Comparison of ENCODE assay signal across 1 cellular context in the genomic region with DNA sequence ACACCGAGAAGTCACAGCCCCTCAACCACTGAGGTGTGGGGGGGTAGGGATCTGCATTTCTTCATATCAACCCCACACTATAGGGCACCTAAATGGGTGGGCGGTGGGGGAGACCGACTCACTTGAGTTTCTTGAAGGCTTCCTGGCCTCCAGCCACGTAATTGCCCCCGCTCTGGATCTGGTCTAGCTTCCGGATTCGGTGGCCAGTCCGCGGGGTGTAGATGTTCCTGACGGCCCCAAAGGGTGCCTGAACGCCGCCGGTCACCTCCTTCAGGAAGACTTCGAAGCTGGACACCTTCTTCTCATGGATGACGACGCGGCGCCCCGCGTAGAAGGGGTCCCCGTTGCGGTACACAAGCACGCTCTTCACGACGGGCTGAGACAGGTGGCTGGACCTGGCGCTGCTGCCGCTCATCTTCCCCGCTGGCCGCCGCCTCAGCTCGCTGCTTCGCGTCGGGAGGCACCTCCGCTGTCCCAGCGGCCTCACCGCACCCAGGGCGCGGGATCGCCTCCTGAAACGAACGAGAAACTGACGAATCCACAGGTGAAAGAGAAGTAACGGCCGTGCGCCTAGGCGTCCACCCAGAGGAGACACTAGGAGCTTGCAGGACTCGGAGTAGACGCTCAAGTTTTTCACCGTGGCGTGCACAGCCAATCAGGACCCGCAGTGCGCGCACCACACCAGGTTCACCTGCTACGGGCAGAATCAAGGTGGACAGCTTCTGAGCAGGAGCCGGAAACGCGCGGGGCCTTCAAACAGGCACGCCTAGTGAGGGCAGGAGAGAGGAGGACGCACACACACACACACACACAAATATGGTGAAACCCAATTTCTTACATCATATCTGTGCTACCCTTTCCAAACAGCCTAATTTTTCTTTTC.
A peak's percentile ranks its signal among the peaks of the same experiment; 100 is the strongest.
TF ChIP-seq lines count a peak whose summit lies in the region.

A gene (minus strand): TSS at position 724 of the 883 bp plus-strand sequence. CDS start 309 bp downstream, at position 415.

TF ChIP-seq in HEK293, 187 proteins besides CTCF, POLR2A, EP300 and RAD21 (continued from another document and continues in another):
- TF ChIP-seq, protein P1, sequence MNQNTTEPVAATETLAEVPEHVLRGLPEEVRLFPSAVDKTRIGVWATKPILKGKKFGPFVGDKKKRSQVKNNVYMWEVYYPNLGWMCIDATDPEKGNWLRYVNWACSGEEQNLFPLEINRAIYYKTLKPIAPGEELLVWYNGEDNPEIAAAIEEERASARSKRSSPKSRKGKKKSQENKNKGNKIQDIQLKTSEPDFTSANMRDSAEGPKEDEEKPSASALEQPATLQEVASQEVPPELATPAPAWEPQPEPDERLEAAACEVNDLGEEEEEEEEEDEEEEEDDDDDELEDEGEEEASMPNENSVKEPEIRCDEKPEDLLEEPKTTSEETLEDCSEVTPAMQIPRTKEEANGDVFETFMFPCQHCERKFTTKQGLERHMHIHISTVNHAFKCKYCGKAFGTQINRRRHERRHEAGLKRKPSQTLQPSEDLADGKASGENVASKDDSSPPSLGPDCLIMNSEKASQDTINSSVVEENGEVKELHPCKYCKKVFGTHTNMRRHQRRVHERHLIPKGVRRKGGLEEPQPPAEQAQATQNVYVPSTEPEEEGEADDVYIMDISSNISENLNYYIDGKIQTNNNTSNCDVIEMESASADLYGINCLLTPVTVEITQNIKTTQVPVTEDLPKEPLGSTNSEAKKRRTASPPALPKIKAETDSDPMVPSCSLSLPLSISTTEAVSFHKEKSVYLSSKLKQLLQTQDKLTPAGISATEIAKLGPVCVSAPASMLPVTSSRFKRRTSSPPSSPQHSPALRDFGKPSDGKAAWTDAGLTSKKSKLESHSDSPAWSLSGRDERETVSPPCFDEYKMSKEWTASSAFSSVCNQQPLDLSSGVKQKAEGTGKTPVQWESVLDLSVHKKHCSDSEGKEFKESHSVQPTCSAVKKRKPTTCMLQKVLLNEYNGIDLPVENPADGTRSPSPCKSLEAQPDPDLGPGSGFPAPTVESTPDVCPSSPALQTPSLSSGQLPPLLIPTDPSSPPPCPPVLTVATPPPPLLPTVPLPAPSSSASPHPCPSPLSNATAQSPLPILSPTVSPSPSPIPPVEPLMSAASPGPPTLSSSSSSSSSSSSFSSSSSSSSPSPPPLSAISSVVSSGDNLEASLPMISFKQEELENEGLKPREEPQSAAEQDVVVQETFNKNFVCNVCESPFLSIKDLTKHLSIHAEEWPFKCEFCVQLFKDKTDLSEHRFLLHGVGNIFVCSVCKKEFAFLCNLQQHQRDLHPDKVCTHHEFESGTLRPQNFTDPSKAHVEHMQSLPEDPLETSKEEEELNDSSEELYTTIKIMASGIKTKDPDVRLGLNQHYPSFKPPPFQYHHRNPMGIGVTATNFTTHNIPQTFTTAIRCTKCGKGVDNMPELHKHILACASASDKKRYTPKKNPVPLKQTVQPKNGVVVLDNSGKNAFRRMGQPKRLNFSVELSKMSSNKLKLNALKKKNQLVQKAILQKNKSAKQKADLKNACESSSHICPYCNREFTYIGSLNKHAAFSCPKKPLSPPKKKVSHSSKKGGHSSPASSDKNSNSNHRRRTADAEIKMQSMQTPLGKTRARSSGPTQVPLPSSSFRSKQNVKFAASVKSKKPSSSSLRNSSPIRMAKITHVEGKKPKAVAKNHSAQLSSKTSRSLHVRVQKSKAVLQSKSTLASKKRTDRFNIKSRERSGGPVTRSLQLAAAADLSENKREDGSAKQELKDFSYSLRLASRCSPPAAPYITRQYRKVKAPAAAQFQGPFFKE (tag by site-specific recombination; IDR thresholded peaks at IDR 0.05; ENCODE audit: borderline replicate concordance), result no peak
- TF ChIP-seq ZEB2 (tag by site-specific recombination; IDR thresholded peaks at IDR 0.05), result peak; percentile 80
- TF ChIP-seq HOXD13 (CRISPR knock-in tag; IDR thresholded peaks at IDR 0.05; ENCODE audit: borderline replicate concordance), result peak; percentile 64; the same call in 1 of the 2 replicates
- no peak for TF ChIP-seq ZNF404 (tag by site-specific recombination; IDR thresholded peaks at IDR 0.05)
- TF ChIP-seq, protein P2, sequence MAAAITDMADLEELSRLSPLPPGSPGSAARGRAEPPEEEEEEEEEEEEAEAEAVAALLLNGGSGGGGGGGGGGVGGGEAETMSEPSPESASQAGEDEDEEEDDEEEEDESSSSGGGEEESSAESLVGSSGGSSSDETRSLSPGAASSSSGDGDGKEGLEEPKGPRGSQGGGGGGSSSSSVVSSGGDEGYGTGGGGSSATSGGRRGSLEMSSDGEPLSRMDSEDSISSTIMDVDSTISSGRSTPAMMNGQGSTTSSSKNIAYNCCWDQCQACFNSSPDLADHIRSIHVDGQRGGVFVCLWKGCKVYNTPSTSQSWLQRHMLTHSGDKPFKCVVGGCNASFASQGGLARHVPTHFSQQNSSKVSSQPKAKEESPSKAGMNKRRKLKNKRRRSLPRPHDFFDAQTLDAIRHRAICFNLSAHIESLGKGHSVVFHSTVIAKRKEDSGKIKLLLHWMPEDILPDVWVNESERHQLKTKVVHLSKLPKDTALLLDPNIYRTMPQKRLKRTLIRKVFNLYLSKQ (tag by site-specific recombination; IDR thresholded peaks at IDR 0.05; ENCODE audit: borderline replicate concordance), result no peak
- TF ChIP-seq GLIS1 (tag by site-specific recombination; IDR thresholded peaks at IDR 0.05), result no peak
- TF ChIP-seq BCL11B (tag by site-specific recombination; IDR thresholded peaks at IDR 0.05; ENCODE audit: low read depth), result peak; percentile 39
- TF ChIP-seq ZNF623 (tag by site-specific recombination; IDR thresholded peaks at IDR 0.05), result no peak; the same call in 1 of the 2 replicates
- TF ChIP-seq, protein P3, sequence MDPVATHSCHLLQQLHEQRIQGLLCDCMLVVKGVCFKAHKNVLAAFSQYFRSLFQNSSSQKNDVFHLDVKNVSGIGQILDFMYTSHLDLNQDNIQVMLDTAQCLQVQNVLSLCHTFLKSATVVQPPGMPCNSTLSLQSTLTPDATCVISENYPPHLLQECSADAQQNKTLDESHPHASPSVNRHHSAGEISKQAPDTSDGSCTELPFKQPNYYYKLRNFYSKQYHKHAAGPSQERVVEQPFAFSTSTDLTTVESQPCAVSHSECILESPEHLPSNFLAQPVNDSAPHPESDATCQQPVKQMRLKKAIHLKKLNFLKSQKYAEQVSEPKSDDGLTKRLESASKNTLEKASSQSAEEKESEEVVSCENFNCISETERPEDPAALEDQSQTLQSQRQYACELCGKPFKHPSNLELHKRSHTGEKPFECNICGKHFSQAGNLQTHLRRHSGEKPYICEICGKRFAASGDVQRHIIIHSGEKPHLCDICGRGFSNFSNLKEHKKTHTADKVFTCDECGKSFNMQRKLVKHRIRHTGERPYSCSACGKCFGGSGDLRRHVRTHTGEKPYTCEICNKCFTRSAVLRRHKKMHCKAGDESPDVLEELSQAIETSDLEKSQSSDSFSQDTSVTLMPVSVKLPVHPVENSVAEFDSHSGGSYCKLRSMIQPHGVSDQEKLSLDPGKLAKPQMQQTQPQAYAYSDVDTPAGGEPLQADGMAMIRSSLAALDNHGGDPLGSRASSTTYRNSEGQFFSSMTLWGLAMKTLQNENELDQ (tag by site-specific recombination; IDR thresholded peaks at IDR 0.05; ENCODE audit: low read depth), result no peak
- TF ChIP-seq ZNF791 (tag by site-specific recombination; IDR thresholded peaks at IDR 0.05), result no peak
- peak; percentile 97 for TF ChIP-seq ZNF10 (tag by site-specific recombination; IDR thresholded peaks at IDR 0.05)
- TF ChIP-seq, protein P4, sequence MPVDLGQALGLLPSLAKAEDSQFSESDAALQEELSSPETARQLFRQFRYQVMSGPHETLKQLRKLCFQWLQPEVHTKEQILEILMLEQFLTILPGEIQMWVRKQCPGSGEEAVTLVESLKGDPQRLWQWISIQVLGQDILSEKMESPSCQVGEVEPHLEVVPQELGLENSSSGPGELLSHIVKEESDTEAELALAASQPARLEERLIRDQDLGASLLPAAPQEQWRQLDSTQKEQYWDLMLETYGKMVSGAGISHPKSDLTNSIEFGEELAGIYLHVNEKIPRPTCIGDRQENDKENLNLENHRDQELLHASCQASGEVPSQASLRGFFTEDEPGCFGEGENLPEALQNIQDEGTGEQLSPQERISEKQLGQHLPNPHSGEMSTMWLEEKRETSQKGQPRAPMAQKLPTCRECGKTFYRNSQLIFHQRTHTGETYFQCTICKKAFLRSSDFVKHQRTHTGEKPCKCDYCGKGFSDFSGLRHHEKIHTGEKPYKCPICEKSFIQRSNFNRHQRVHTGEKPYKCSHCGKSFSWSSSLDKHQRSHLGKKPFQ (tag by site-specific recombination; IDR thresholded peaks at IDR 0.05), result no peak
- TF ChIP-seq ZNF510 (tag by site-specific recombination; IDR thresholded peaks at IDR 0.05; ENCODE audit: insufficient replicate concordance), result no peak
- no peak for TF ChIP-seq ZNF391 (tag by site-specific recombination; IDR thresholded peaks at IDR 0.05; ENCODE audit: borderline replicate concordance, low read depth)
- TF ChIP-seq ZNF571 (tag by site-specific recombination; IDR thresholded peaks at IDR 0.05), result no peak
- no peak for TF ChIP-seq ZNF223 (tag by site-specific recombination; IDR thresholded peaks at IDR 0.05)
- TF ChIP-seq, protein P5, sequence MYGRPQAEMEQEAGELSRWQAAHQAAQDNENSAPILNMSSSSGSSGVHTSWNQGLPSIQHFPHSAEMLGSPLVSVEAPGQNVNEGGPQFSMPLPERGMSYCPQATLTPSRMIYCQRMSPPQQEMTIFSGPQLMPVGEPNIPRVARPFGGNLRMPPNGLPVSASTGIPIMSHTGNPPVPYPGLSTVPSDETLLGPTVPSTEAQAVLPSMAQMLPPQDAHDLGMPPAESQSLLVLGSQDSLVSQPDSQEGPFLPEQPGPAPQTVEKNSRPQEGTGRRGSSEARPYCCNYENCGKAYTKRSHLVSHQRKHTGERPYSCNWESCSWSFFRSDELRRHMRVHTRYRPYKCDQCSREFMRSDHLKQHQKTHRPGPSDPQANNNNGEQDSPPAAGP (tag by site-specific recombination; IDR thresholded peaks at IDR 0.05), result peak; percentile 36; the same call in 1 of the 2 replicates
- no peak for TF ChIP-seq GFI1B (tag by site-specific recombination; IDR thresholded peaks at IDR 0.05)
- TF ChIP-seq, protein P6, sequence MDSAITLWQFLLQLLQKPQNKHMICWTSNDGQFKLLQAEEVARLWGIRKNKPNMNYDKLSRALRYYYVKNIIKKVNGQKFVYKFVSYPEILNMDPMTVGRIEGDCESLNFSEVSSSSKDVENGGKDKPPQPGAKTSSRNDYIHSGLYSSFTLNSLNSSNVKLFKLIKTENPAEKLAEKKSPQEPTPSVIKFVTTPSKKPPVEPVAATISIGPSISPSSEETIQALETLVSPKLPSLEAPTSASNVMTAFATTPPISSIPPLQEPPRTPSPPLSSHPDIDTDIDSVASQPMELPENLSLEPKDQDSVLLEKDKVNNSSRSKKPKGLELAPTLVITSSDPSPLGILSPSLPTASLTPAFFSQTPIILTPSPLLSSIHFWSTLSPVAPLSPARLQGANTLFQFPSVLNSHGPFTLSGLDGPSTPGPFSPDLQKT (IDR thresholded peaks at IDR 0.05; ENCODE audit: borderline replicate concordance, low read depth, low read length), result no peak
- TF ChIP-seq ZNF292 (tag by site-specific recombination; IDR thresholded peaks at IDR 0.05; ENCODE audit: borderline replicate concordance, low read depth), result no peak
- no peak for TF ChIP-seq ZNF560 (tag by site-specific recombination; IDR thresholded peaks at IDR 0.05; ENCODE audit: borderline replicate concordance)
- TF ChIP-seq MZF1 (tag by site-specific recombination; IDR thresholded peaks at IDR 0.05; ENCODE audit: borderline replicate concordance), result no peak; the same call in 1 of the 2 replicates
- TF ChIP-seq HOXA7 (CRISPR knock-in tag; IDR thresholded peaks at IDR 0.05; ENCODE audit: borderline replicate concordance), result no peak
- TF ChIP-seq ZNF266 (tag by site-specific recombination; IDR thresholded peaks at IDR 0.05; ENCODE audit: low read depth), result no peak
- no peak for TF ChIP-seq ZNF837 (tag by site-specific recombination; IDR thresholded peaks at IDR 0.05)
- TF ChIP-seq ZNF211 (tag by site-specific recombination; IDR thresholded peaks at IDR 0.05; ENCODE audit: low read depth), result no peak
- TF ChIP-seq ZNF777 (tag by site-specific recombination; IDR thresholded peaks at IDR 0.05; ENCODE audit: borderline replicate concordance), result no peak; the same call in none of the 2 replicates
- no peak; the same call in 1 of the 2 replicates for TF ChIP-seq TRIM28 (IDR thresholded peaks at IDR 0.05; ENCODE audit: borderline replicate concordance, low read length)
- no peak for TF ChIP-seq HOXC10 (CRISPR knock-in tag; IDR thresholded peaks at IDR 0.05)
- peak; percentile 74 for TF ChIP-seq ZBTB17 (tag by site-specific recombination; IDR thresholded peaks at IDR 0.05)
- TF ChIP-seq RBAK (tag by site-specific recombination; IDR thresholded peaks at IDR 0.05), result no peak
- no peak for TF ChIP-seq ZNF670 (tag by site-specific recombination; IDR thresholded peaks at IDR 0.05; ENCODE audit: low read depth)
- no peak for TF ChIP-seq ZNF624 (tag by site-specific recombination; IDR thresholded peaks at IDR 0.05)
- TF ChIP-seq, protein P7, sequence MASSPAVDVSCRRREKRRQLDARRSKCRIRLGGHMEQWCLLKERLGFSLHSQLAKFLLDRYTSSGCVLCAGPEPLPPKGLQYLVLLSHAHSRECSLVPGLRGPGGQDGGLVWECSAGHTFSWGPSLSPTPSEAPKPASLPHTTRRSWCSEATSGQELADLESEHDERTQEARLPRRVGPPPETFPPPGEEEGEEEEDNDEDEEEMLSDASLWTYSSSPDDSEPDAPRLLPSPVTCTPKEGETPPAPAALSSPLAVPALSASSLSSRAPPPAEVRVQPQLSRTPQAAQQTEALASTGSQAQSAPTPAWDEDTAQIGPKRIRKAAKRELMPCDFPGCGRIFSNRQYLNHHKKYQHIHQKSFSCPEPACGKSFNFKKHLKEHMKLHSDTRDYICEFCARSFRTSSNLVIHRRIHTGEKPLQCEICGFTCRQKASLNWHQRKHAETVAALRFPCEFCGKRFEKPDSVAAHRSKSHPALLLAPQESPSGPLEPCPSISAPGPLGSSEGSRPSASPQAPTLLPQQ (tag by site-specific recombination; IDR thresholded peaks at IDR 0.05), result peak; percentile 67; the same call in 1 of the 2 replicates
- no peak for TF ChIP-seq ZNF747 (tag by site-specific recombination; IDR thresholded peaks at IDR 0.05)
- no peak for TF ChIP-seq KLF16 (tag by site-specific recombination; IDR thresholded peaks at IDR 0.05)
- TF ChIP-seq ZNF155 (tag by site-specific recombination; IDR thresholded peaks at IDR 0.05), result no peak
- TF ChIP-seq ZNF626 (tag by site-specific recombination; IDR thresholded peaks at IDR 0.05), result no peak
- TF ChIP-seq ZFHX2 (tag by site-specific recombination; conservative IDR thresholded peaks at IDR 0.05), result peak; percentile 68
- TF ChIP-seq, protein P8, sequence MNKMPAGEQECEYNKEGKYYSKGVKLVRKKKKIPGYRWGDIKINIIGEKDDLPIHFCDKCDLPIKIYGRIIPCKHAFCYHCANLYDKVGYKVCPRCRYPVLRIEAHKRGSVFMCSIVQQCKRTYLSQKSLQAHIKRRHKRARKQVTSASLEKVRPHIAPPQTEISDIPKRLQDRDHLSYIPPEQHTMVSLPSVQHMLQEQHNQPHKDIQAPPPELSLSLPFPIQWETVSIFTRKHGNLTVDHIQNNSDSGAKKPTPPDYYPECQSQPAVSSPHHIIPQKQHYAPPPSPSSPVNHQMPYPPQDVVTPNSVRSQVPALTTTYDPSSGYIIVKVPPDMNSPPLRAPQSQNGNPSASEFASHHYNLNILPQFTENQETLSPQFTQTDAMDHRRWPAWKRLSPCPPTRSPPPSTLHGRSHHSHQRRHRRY (tag by site-specific recombination; IDR thresholded peaks at IDR 0.05), result no peak
- TF ChIP-seq ZSCAN16 (tag by site-specific recombination; IDR thresholded peaks at IDR 0.05), result no peak
- TF ChIP-seq ZNF677 (tag by site-specific recombination; IDR thresholded peaks at IDR 0.05), result no peak
- TF ChIP-seq, protein P9, sequence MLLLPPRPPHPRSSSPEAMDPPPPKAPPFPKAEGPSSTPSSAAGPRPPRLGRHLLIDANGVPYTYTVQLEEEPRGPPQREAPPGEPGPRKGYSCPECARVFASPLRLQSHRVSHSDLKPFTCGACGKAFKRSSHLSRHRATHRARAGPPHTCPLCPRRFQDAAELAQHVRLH (tag by site-specific recombination; IDR thresholded peaks at IDR 0.05), result peak; percentile 87
- no peak for TF ChIP-seq ZNF658 (tag by site-specific recombination; IDR thresholded peaks at IDR 0.05)
